In genomic region chr9:123365287-123365880, GRCh38 we compare ENCODE assay signal across 14 cellular contexts. TPM values are rescaled to one million over a fixed set of nuclear protein-coding genes. Genes with fewer than 3 reads are reported as not detected.
DNase-seq lines count a peak whose midpoint lies in the region; ATAC-seq, FAIRE-seq and TF ChIP-seq lines count a peak whose summit lies in the region.
"Had no signal": no experiment of that assay in that cellular context is flagged by ENCODE, and none has a peak within 500 bp of the region (broad histone marks: within the 10 kb centered on the region; RNA-seq: fewer than 3 reads in every experiment).

No MANE protein-coding gene starts in this region.

- H2AFZ ChIP-seq in keratinocyte (ENCODE audit: control insufficient read depth, low read length): no peak overlapping the region
- H2AFZ ChIP-seq: parathyroid adenoma had no signal

- H3K4me2 ChIP-seq in keratinocyte (ENCODE audit: control insufficient read depth, extremely low read depth, insufficient read depth, low read depth, low read length): no peak overlapping the region

- POLR2A ChIA-PET in BJ (lab: Charles Lee): no interaction called here
- POLR2A ChIA-PET in HEK293T (lab: Yijun Ruan, JAX): no interaction called here

- H3K36me3 ChIP-seq in BJ (ENCODE audit: control insufficient read depth, insufficient read depth, low read length): no peaks in the 10 kb centered on the region
- H3K36me3 ChIP-seq in keratinocyte (ENCODE audit: control insufficient read depth in 2 of 2, extremely low read depth in 1 of 2, insufficient read depth in 2 of 2, low read length in 2 of 2): no peaks in the 10 kb centered on the region

- TF ChIP-seq POLR2A in GM12892 (IDR thresholded peaks at IDR 0.05; ENCODE audit: low read depth, low read length): no peak

- H3K27me3 ChIP-seq in BJ (ENCODE audit: control insufficient read depth, insufficient read depth, low read length) (peaks cover 9% of the 10 kb centered on the region), keratinocyte (ENCODE audit: control insufficient read depth, extremely low read depth, insufficient read depth, low read length) (peaks cover 15% of the 10 kb centered on the region)

- peak; percentile 36; the same call in 1 of the 2 replicates for TF ChIP-seq CTCF in BJ (IDR thresholded peaks at IDR 0.05; ENCODE audit: insufficient read depth, low read depth, low read length)
- TF ChIP-seq CTCF in keratinocyte (optimal IDR thresholded peaks at IDR 0.05 in 1 of 3, IDR thresholded peaks at IDR 0.05 in 1 of 3, conservative IDR thresholded peaks at IDR 0.05 in 1 of 3; ENCODE audit: extremely low read depth in 1 of 3, insufficient read depth in 2 of 3, low read length in 3 of 3): peak in 2 of 3 experiments; percentile 39 to 50

- DNase-seq in BJ (ENCODE audit: low read depth) (no peak), HEK293T (ENCODE audit: extremely low spot score) (peak; percentile 52), keratinocyte (ENCODE audit: low read depth, low spot score) (no peak), GM12892 (ENCODE audit: insufficient read length) (no peak), activated T-cell treated with anti-CD3 and anti-CD28 coated beads for 4 hours (no peak)
- DNase-seq: activated CD4-positive, CD25-positive, alpha-beta regulatory T cell treated with anti-CD3 and anti-CD28 coated beads, Interleukin-2, amount 50 U/mL, for 72 hours; activated naive CD4-positive, alpha-beta T cell treated with anti-CD3 and anti-CD28 coated beads, Interleukin-2, amount 10 ng/mL, durations not matched to agents 7 days and 5 days; immature natural killer cell; NCI-H1105 had no signal

- CTCF ChIA-PET in BJ (lab: Yijun Ruan, JAX): interaction anchor here (1.2 to 1.3 kb wide), 3 partner anchors 11 to 16 kb away, joined by 3 to 4 read pairs (median 4); no protein-coding TSS in a partner anchor
- CTCF ChIA-PET in HEK293T (lab: Yijun Ruan, JAX): no interaction called here

- no peaks in the 10 kb centered on the region for H3K9me3 ChIP-seq in keratinocyte (ENCODE audit: control insufficient read depth, low read depth, low read length)

- no peaks in the 10 kb centered on the region for H4K20me1 ChIP-seq in keratinocyte (ENCODE audit: control insufficient read depth, extremely low read depth, insufficient read depth, low read length)

- no peaks in the 10 kb centered on the region for H3K79me2 ChIP-seq in keratinocyte (ENCODE audit: control insufficient read depth, insufficient read depth, low read length)
- H3K79me2 ChIP-seq: parathyroid adenoma had no signal

- dilution Hi-C loops in keratinocyte (cut with MboI; ENCODE audit: extremely low pct_ligation_motif_present, low sequenced_read_pairs): no loop called here

- ATAC-seq in GM21737 (IDR thresholded peaks at IDR 0.05; ENCODE audit: unreplicated experiment): no peak
- ATAC-seq in HG03520 (IDR thresholded peaks at IDR 0.05; ENCODE audit: unreplicated experiment): no peak

- H3K4me3 ChIP-seq in BJ (ENCODE audit: low read depth, low read length) (no peak overlapping the region), keratinocyte (ENCODE audit: control insufficient read depth in 2 of 3, extremely low read depth in 1 of 3, insufficient read depth in 2 of 3, low read depth in 1 of 3, low read length in 3 of 3) (no peak overlapping the region)

- no peaks in the 10 kb centered on the region for H3K4me1 ChIP-seq in keratinocyte (ENCODE audit: control insufficient read depth, extremely low read depth, insufficient read depth, low read length)
- H3K4me1 ChIP-seq: parathyroid adenoma had no signal

- H3K27ac ChIP-seq in angular gyrus (ENCODE audit: low read depth, low read length) (peak overlapping the region; percentile 71), keratinocyte (ENCODE audit: control insufficient read depth, insufficient read depth, low read length) (no peak overlapping the region)
- H3K27ac ChIP-seq: parathyroid adenoma had no signal

- H3K9me1 ChIP-seq in keratinocyte (ENCODE audit: control insufficient read depth, extremely low read depth, insufficient read depth, low read length): no peaks in the 10 kb centered on the region

- FAIRE-seq in keratinocyte (lab: Jason Lieb, UNC) (no peak), GM12892 (lab: Jason Lieb, UNC) (no peak)
- FAIRE-seq: endometrium had no signal

- no peak overlapping the region for H3K9ac ChIP-seq in keratinocyte (ENCODE audit: control insufficient read depth, extremely low read depth, insufficient read depth, low read length)
- H3K9ac ChIP-seq: parathyroid adenoma had no signal

TF ChIP-seq in HEK293T, 16 proteins besides CTCF, POLR2A, EP300 and RAD21:
- TF ChIP-seq HDGF (IDR thresholded peaks at IDR 0.05; ENCODE audit: borderline replicate concordance) (no peak), BHLHE40 (IDR thresholded peaks at IDR 0.05; ENCODE audit: borderline replicate concordance) (no peak), ARNT (IDR thresholded peaks at IDR 0.05) (no peak), PKNOX1 (IDR thresholded peaks at IDR 0.05) (no peak), NFRKB (IDR thresholded peaks at IDR 0.05) (no peak), TARDBP (IDR thresholded peaks at IDR 0.05) (no peak), CTBP1 (IDR thresholded peaks at IDR 0.05; ENCODE audit: borderline replicate concordance) (no peak), FOXK2 (IDR thresholded peaks at IDR 0.05) (no peak), L3MBTL2 (conservative IDR thresholded peaks at IDR 0.05) (no peak), FOXM1 (IDR thresholded peaks at IDR 0.05; ENCODE audit: borderline replicate concordance) (no peak), FOXA1 (IDR thresholded peaks at IDR 0.05) (no peak)
TF ChIP-seq in HEK293T: peak in this region for 0.

RNA-seq across cellular contexts. Expression of gene CRB2, which starts 9.4 kb away (rescaled TPM):
- polyA plus RNA-seq in BJ (2011; rRNA removed) (not detected in 2 replicates), keratinocyte (not detected in 3 replicates)
- not detected in 2 replicates for polyA minus RNA-seq in BJ (2011; rRNA and poly(A)+ RNA removed)
- polyA plus RNA-seq in keratinocyte (2011; ENCODE audit: low read depth): not detected
- not detected in 2 replicates for polyA plus RNA-seq in keratinocyte (2011; cell fraction: cytosol; rRNA removed)
- not detected in 2 replicates for polyA plus RNA-seq in keratinocyte (2011; cell fraction: nucleus; rRNA removed)
- polyA plus RNA-seq in keratinocyte (2012; ENCODE audit: low replicate concordance): 0.04 TPM in 1 of 2 replicates, not detected in the other
- not detected in 3 replicates for polyA minus RNA-seq in keratinocyte
- polyA minus RNA-seq in keratinocyte (2011; cell fraction: cytosol; rRNA and poly(A)+ RNA removed): not detected
- not detected in 2 replicates for polyA minus RNA-seq in keratinocyte (2011; cell fraction: nucleus; rRNA and poly(A)+ RNA removed)
- 0.42 TPM for polyA plus RNA-seq in GM12892 (2012; ENCODE audit: missing spikeins)
